Comparison of ENCODE assay signal across 20 cellular contexts in genomic region chr1:32055426-32055825, GRCh38. TPM values are rescaled to one million over a fixed set of nuclear protein-coding genes. Genes with fewer than 3 reads are reported as not detected.
DNase-seq lines count a peak whose midpoint lies in the region; ATAC-seq and TF ChIP-seq lines count a peak whose summit lies in the region.
"Had no signal": no experiment of that assay in that cellular context is flagged by ENCODE, and none has a peak within 500 bp of the region (broad histone marks: within the 10 kb centered on the region; RNA-seq: fewer than 3 reads in every experiment).

No MANE protein-coding gene starts in this region.

- H3K4me1 Mint-ChIP-seq in chondrocyte (ENCODE audit: low read depth) (peaks cover 8% of the 10 kb centered on the region), neural crest cell (peaks cover 5% of the 10 kb centered on the region)

- peaks cover 40% of the 10 kb centered on the region for H3K36me3 Mint-ChIP-seq in chondrocyte (ENCODE audit: low read depth)
- H3K36me3 Mint-ChIP-seq in neural crest cell (ENCODE audit: low read depth), result peaks cover 38% of the 10 kb centered on the region
- H3K36me3 Mint-ChIP-seq: activated naive CD8-positive, alpha-beta T cell had no signal

- peak; percentile 22 for DNase-seq in DMS79 (lab: John Stamatoyannopoulos, UW)
- DNase-seq in LHCN-M2 (ENCODE audit: low read depth), result peak; percentile 60
- no peak for DNase-seq in chondrocyte (ENCODE audit: low spot score)
- no peak for DNase-seq in neural crest cell (ENCODE audit: low read depth, low spot score)
- DNase-seq in GM19240 (ENCODE audit: insufficient read length, low spot score), result no peak
- DNase-seq in NCI-H524 (lab: John Stamatoyannopoulos, UW), result no peak
- DNase-seq: activated CD4-positive, alpha-beta T cell treated with anti-CD3 and anti-CD28 coated beads, Interleukin-2, amount 50 U/mL, for 48 hours; anterior cingulate cortex; CD4-positive, CD25-positive, alpha-beta regulatory T cell; esophagus squamous epithelium; KG1; NCI-H1417 treated with DMSO at 0.1 percent for 48 hours; NCI-H510A treated with DMSO at 0.1 percent for 48 hours; Peyer's patch; psoas muscle; SHP77 treated with DMSO at 0.1 percent for 48 hours; stimulated activated naive CD4-positive, alpha-beta T cell; uterus had no signal

- H3K27ac Mint-ChIP-seq in chondrocyte (ENCODE audit: unreplicated experiment) (peak overlapping the region; percentile 69), neural crest cell (ENCODE audit: unreplicated experiment) (peak overlapping the region; percentile 62)
- H3K27ac Mint-ChIP-seq: activated naive CD8-positive, alpha-beta T cell had no signal

- H3K9me3 Mint-ChIP-seq in chondrocyte (ENCODE audit: low read depth), result no peaks in the 10 kb centered on the region
- H3K9me3 Mint-ChIP-seq in neural crest cell, result no peaks in the 10 kb centered on the region
- H3K9me3 Mint-ChIP-seq: CD4-positive, CD25-positive, alpha-beta regulatory T cell had no signal

- TF ChIP-seq CTCF in chondrocyte (IDR thresholded peaks at IDR 0.05) (no peak), neural crest cell (conservative IDR thresholded peaks at IDR 0.05) (no peak)

- H3K4me3 Mint-ChIP-seq in chondrocyte (ENCODE audit: unreplicated experiment), result no peak overlapping the region
- peak overlapping the region; percentile 19 for H3K4me3 Mint-ChIP-seq in neural crest cell
- H3K4me3 Mint-ChIP-seq: activated naive CD8-positive, alpha-beta T cell; CD4-positive, CD25-positive, alpha-beta regulatory T cell had no signal

- H3K27me3 Mint-ChIP-seq in chondrocyte (ENCODE audit: low read depth) (no peaks in the 10 kb centered on the region), neural crest cell (ENCODE audit: low read depth) (no peaks in the 10 kb centered on the region)
- H3K27me3 Mint-ChIP-seq: activated naive CD8-positive, alpha-beta T cell; CD4-positive, CD25-positive, alpha-beta regulatory T cell had no signal

- no peak for ATAC-seq in HG02623 (IDR thresholded peaks at IDR 0.05; ENCODE audit: unreplicated experiment)
- ATAC-seq: psoas muscle had no signal

RNA-seq across cellular contexts. Expression of gene TMEM39B, which starts 17.3 kb away (rescaled TPM):
- total RNA-seq in LHCN-M2 (2014; rRNA removed) (8.1 and 10.4 TPM in 2 replicates), chondrocyte (13.9 to 15.8 TPM (median 14.1 TPM) in 3 replicates), neural crest cell (34.8 and 36.0 TPM in 2 replicates)
- polyA plus RNA-seq in LHCN-M2 (2012), result 15.9 TPM

RNA-seq across cellular contexts. Expression of gene KHDRBS1, which starts 41.8 kb away (rescaled TPM):
- total RNA-seq in LHCN-M2 (2014; rRNA removed), result 58.9 and 72.6 TPM in 2 replicates
- 95.9 TPM for polyA plus RNA-seq in LHCN-M2 (2012)
- total RNA-seq in chondrocyte, result 90.5 to 136 TPM (median 95.1 TPM) in 3 replicates
- total RNA-seq in neural crest cell, result 292 and 299 TPM in 2 replicates

RNA-seq across cellular contexts. Expression of gene KPNA6, which starts 52.4 kb away (rescaled TPM):
- total RNA-seq in LHCN-M2 (2014; rRNA removed) (50.8 and 57.4 TPM in 2 replicates), chondrocyte (66.3 to 89.3 TPM (median 80.9 TPM) in 3 replicates), neural crest cell (63.6 and 70.0 TPM in 2 replicates)
- 24.4 TPM for polyA plus RNA-seq in LHCN-M2 (2012)

Comparison
In these comparisons a context has a peak if more than half of its experiments do, and no peak if none do; other contexts are left out.
1. DNase-seq: peak in DMS79 (single experiment) and LHCN-M2 (single experiment); none in chondrocyte (single experiment), neural crest cell (single experiment), GM19240 (single experiment) and NCI-H524 (0 of 2).